In the genomic region with DNA sequence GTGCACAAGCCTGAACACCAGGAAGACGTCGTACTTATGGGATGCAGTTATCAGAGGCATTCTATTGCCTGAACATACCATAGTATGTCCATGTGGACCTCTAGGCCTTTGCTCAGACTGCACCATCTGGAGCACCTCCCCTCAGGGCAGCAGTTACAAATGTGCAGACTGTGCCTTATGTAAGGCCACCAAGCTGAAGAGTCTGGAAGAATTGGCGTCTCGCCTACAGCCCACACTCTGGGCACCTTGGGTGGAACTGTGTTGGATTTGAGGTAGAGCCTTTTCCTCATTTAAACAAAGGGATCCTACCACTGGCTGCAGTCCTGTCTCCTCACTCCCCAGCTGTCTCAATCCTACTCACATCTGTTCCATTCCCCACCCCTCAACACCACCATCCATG, we compare ENCODE assay signal across 27 cellular contexts.
DNase-seq lines count a peak whose midpoint lies in the region; ATAC-seq, FAIRE-seq and TF ChIP-seq lines count a peak whose summit lies in the region.
"Had no signal": no experiment of that assay in that cellular context is flagged by ENCODE, and none has a peak within 500 bp of the region (broad histone marks: within the 10 kb centered on the region; RNA-seq: fewer than 3 reads in every experiment).

No MANE protein-coding gene starts in this region.

- intact Hi-C loops in endothelial cell of umbilical vein (cut with micrococcal nuclease): loop anchor here (1.0 to 2.0 kb wide), 2 partner anchors 51 to 205 kb away; no protein-coding TSS in a partner anchor

- H3K27ac Mint-ChIP-seq in chondrocyte (ENCODE audit: unreplicated experiment): no peak overlapping the region
- H3K27ac Mint-ChIP-seq: CD4-positive, alpha-beta memory T cell; HFFc6 had no signal

- H3K4me2 ChIP-seq in endothelial cell of umbilical vein (ENCODE audit: insufficient read depth, low read length) (peak overlapping the region; percentile 1), trophoblast cell (ENCODE audit: low read length) (no peak overlapping the region)
- H3K4me2 ChIP-seq: A549 had no signal

- dilution Hi-C loops in endothelial cell of umbilical vein (cut with MboI; ENCODE audit: extremely low pct_ligation_motif_present, low sequenced_read_pairs): no loop called here

- DNase-seq in NCI-H1694 (lab: John Stamatoyannopoulos, UW): peak; percentile 83
- peak; percentile 66 to 93 for DNase-seq in NCI-H524 (lab: John Stamatoyannopoulos, UW)
- DNase-seq in endothelial cell of umbilical vein (ENCODE audit: low read depth, low spot score): no peak
- DNase-seq in trophoblast cell: peak in 1 of 2 donors; percentile 18
- DNase-seq in chondrocyte (ENCODE audit: low spot score): no peak
- no peak for DNase-seq in amygdala (lab: John Stamatoyannopoulos, UW)
- DNase-seq in mesenteric fat pad (ENCODE audit: low spot score): no peak
- DNase-seq: AML-193; C1 segment of cervical spinal cord; CD4-positive, alpha-beta memory T cell; COR-L47; DMS79; EL; GDM1; GOT3; HFFc6; KG1; MG63; NCI-H187; NCI-H2081 treated with DMSO at 0.1 percent for 48 hours; SJCRH30 had no signal

- no peaks in the 10 kb centered on the region for H4K20me1 ChIP-seq in endothelial cell of umbilical vein (replicated peaks; ENCODE audit: control insufficient read depth, extremely low read depth, insufficient read depth, low read length)

- CTCF ChIA-PET in endothelial cell of umbilical vein (lab: Charles Lee): interaction anchor here (0.9 to 1.7 kb wide), 3 partner anchors 98 to 106 kb away, joined by 3 to 4 read pairs (median 3); no protein-coding TSS in a partner anchor

- H3K27me3 Mint-ChIP-seq in chondrocyte (ENCODE audit: low read depth): no peaks in the 10 kb centered on the region

- no peaks in the 10 kb centered on the region for H3K9me3 Mint-ChIP-seq in chondrocyte (ENCODE audit: low read depth)
- H3K9me3 Mint-ChIP-seq: HFFc6 had no signal

- H3K14ac ChIP-seq in trophoblast cell (ENCODE audit: low read length): no peak overlapping the region

- no peak overlapping the region for H3K18ac ChIP-seq in trophoblast cell (ENCODE audit: low read length)

- no TSS peak for BruUV-seq in endothelial cell of umbilical vein (replicated peaks; lab: Mats Ljungman, UMichigan)

- peak overlapping the region; percentile 54 for H2BK12ac ChIP-seq in trophoblast cell (ENCODE audit: low read length)

- no peak overlapping the region for H3K4me3 Mint-ChIP-seq in chondrocyte (ENCODE audit: unreplicated experiment)
- H3K4me3 Mint-ChIP-seq: CD4-positive, alpha-beta memory T cell; HFFc6 had no signal

- POLR2A ChIA-PET in endothelial cell of umbilical vein (lab: Charles Lee): interaction anchor here (0.6 to 1.9 kb wide), 3 partner anchors 51 to 61 kb away, joined by 3 to 6 read pairs (median 5); no protein-coding TSS in a partner anchor

- WGBS in trophoblast cell (ENCODE audit: extremely low coverage, insufficient coverage, insufficient read length): no CpG with 5 or more reads among the region's 4 CpGs

- H3K9ac ChIP-seq in endothelial cell of umbilical vein (replicated peaks; ENCODE audit: extremely low read depth, insufficient read depth, low read length) (no peak overlapping the region), trophoblast cell (ENCODE audit: low read length) (no peak overlapping the region)

- no peak for TF ChIP-seq POLR2A in endothelial cell of umbilical vein (IDR thresholded peaks at IDR 0.05; ENCODE audit: low read depth, low read length)

- H3K4me1 Mint-ChIP-seq in chondrocyte (ENCODE audit: low read depth): peaks cover 49% of the 10 kb centered on the region
- H3K4me1 Mint-ChIP-seq: CD4-positive, alpha-beta memory T cell had no signal

- no peak for FAIRE-seq in endothelial cell of umbilical vein (lab: Jason Lieb, UNC)
- FAIRE-seq: A549, GM12878 had no signal

- no peak overlapping the region for H2BK5ac ChIP-seq in trophoblast cell (ENCODE audit: low read depth, low read length, poor library complexity)

- peaks cover 3% of the 10 kb centered on the region for H3K79me1 ChIP-seq in trophoblast cell (ENCODE audit: low read length)

- TF ChIP-seq CTCF in endothelial cell of umbilical vein (IDR thresholded peaks at IDR 0.05; ENCODE audit: extremely low read depth in 1 of 2, insufficient read depth in 1 of 2, low read depth in 1 of 2, low read length in 2 of 2) (no peak), chondrocyte (IDR thresholded peaks at IDR 0.05) (no peak)

- peak overlapping the region; percentile 8 for H2BK120ac ChIP-seq in trophoblast cell (ENCODE audit: insufficient read depth, low read length, poor library complexity)

- H2AK5ac ChIP-seq in trophoblast cell (ENCODE audit: low read length): peak overlapping the region; percentile 72

- no peak for ATAC-seq in GM19397 (IDR thresholded peaks at IDR 0.05; ENCODE audit: unreplicated experiment)
- ATAC-seq: A549, GM12878, Right ventricle myocardium inferior, SK-N-SH treated with all-trans-retinoic acid at 6 μM for 48 hours had no signal

- no peaks in the 10 kb centered on the region for H3K9me3 ChIP-seq in endothelial cell of umbilical vein (replicated peaks; ENCODE audit: control insufficient read depth, insufficient read depth, low read length)
- H3K9me3 ChIP-seq in trophoblast cell (ENCODE audit: insufficient read depth, low read depth, low read length): no peaks in the 10 kb centered on the region
- H3K9me3 ChIP-seq: A549, HAP-1, MG63, SJCRH30 had no signal

- H4K8ac ChIP-seq in trophoblast cell (ENCODE audit: low read depth, low read length): no peak overlapping the region

- no peak overlapping the region for H3K23ac ChIP-seq in trophoblast cell (ENCODE audit: low read length)

- no peak overlapping the region for H4K91ac ChIP-seq in trophoblast cell (ENCODE audit: low read depth, low read length)

- H3K36me3 Mint-ChIP-seq in chondrocyte (ENCODE audit: low read depth): no peaks in the 10 kb centered on the region
- H3K36me3 Mint-ChIP-seq: CD4-positive, alpha-beta memory T cell had no signal

- H3K27ac ChIP-seq in endothelial cell of umbilical vein (ENCODE audit: insufficient read depth, low read depth, low read length) (peak overlapping the region; percentile 21), trophoblast cell (ENCODE audit: low read depth, low read length) (no peak overlapping the region)
- H3K27ac ChIP-seq: A549, SJCRH30 had no signal

- H3K9me1 ChIP-seq in endothelial cell of umbilical vein (replicated peaks; ENCODE audit: control insufficient read depth, extremely low read depth, insufficient read depth, low read length): no peaks in the 10 kb centered on the region

- H3K36me3 ChIP-seq in endothelial cell of umbilical vein (ENCODE audit: control insufficient read depth in 2 of 2, extremely low read depth in 1 of 2, insufficient read depth in 2 of 2, low read length in 2 of 2) (no peaks in the 10 kb centered on the region), trophoblast cell (ENCODE audit: control insufficient read depth in 1 of 2, insufficient read depth in 2 of 2, low read length in 2 of 2) (no peaks in the 10 kb centered on the region)
- H3K36me3 ChIP-seq: HAP-1, MG63, SJCRH30 had no signal

- H3K27me3 ChIP-seq in endothelial cell of umbilical vein (ENCODE audit: control insufficient read depth in 2 of 2, insufficient read depth in 2 of 2, low read length in 2 of 2) (no peaks in the 10 kb centered on the region), trophoblast cell (ENCODE audit: insufficient read depth, low read length) (no peaks in the 10 kb centered on the region)
- H3K27me3 ChIP-seq: MG63, SJCRH30 had no signal

- H3K4me1 ChIP-seq in endothelial cell of umbilical vein (ENCODE audit: control insufficient read depth, extremely low read depth, insufficient read depth, low read length): peaks cover 49% of the 10 kb centered on the region
- peaks cover 6 to 13% of the 10 kb centered on the region in 2 experiments for H3K4me1 ChIP-seq in trophoblast cell (ENCODE audit: control insufficient read depth in 1 of 2, insufficient read depth in 2 of 2, low read length in 2 of 2)
- H3K4me1 ChIP-seq: HAP-1 had no signal

- no peak overlapping the region for H2AFZ ChIP-seq in endothelial cell of umbilical vein (ENCODE audit: low read depth, low read length)
- no peak overlapping the region for H2AFZ ChIP-seq in trophoblast cell (ENCODE audit: insufficient read depth, low read length, poor library complexity)

- no peak overlapping the region for H3K4me3 ChIP-seq in endothelial cell of umbilical vein (replicated peaks in 1 of 3; ENCODE audit: insufficient read depth in 1 of 3, low read depth in 1 of 3, low read length in 3 of 3)
- H3K4me3 ChIP-seq in trophoblast cell (ENCODE audit: low read depth, low read length): no peak overlapping the region
- H3K4me3 ChIP-seq: A549, GM12878, HAP-1, MG63, SJCRH30 had no signal

- H3K79me2 ChIP-seq in endothelial cell of umbilical vein (ENCODE audit: control insufficient read depth, insufficient read depth, low read length) (no peaks in the 10 kb centered on the region), trophoblast cell (ENCODE audit: control insufficient read depth, insufficient read depth, low read length, poor library complexity) (peaks cover 2% of the 10 kb centered on the region)

- no peak overlapping the region for H4K12ac ChIP-seq in trophoblast cell (ENCODE audit: low read depth, low read length)

- H3K4ac ChIP-seq in trophoblast cell (ENCODE audit: low read depth, low read length): no peak overlapping the region

TF ChIP-seq in endothelial cell of umbilical vein, 7 proteins besides CTCF, POLR2A, EP300 and RAD21:
- no peak for TF ChIP-seq POLR2AphosphoS5 (IDR thresholded peaks at IDR 0.05; ENCODE audit: insufficient read depth, low read depth, low read length)
- no peak for TF ChIP-seq MYC (IDR thresholded peaks at IDR 0.05; ENCODE audit: low read depth, low read length)
- TF ChIP-seq GATA2 (IDR thresholded peaks at IDR 0.05; ENCODE audit: insufficient read depth, insufficient read length, low read depth, low read length): no peak
- TF ChIP-seq FOS (IDR thresholded peaks at IDR 0.05; ENCODE audit: borderline replicate concordance, insufficient read depth, low read length): no peak
- TF ChIP-seq, protein P1, sequence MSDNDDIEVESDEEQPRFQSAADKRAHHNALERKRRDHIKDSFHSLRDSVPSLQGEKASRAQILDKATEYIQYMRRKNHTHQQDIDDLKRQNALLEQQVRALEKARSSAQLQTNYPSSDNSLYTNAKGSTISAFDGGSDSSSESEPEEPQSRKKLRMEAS (IDR thresholded peaks at IDR 0.05; ENCODE audit: insufficient read depth, insufficient read length): no peak
- TF ChIP-seq EZH2 (IDR thresholded peaks at IDR 0.05; ENCODE audit: borderline replicate concordance, low read depth, low read length, severe bottlenecking): no peak
- TF ChIP-seq JUN (IDR thresholded peaks at IDR 0.05; ENCODE audit: borderline replicate concordance, insufficient read depth, insufficient read length, low read depth): no peak

Comparison
In these comparisons a context has a peak if more than half of its experiments do, and no peak if none do; other contexts are left out.
1. DNase-seq: peak in NCI-H1694 (single experiment) and NCI-H524 (2 of 2); none in endothelial cell of umbilical vein (single experiment), chondrocyte (single experiment), amygdala (0 of 56) and mesenteric fat pad (single experiment).